In genomic region chr4:82746705-82747567, GRCh38 we compare ENCODE assay signal across 26 cellular contexts. TPM values are rescaled to one million over a fixed set of nuclear protein-coding genes. Genes with fewer than 3 reads are reported as not detected.
A peak's percentile ranks its signal among the peaks of the same experiment; 100 is the strongest.
DNase-seq lines count a peak whose midpoint lies in the region; ATAC-seq, FAIRE-seq and TF ChIP-seq lines count a peak whose summit lies in the region.
"Had no signal": no experiment of that assay in that cellular context is flagged by ENCODE, and none has a peak within 500 bp of the region (broad histone marks: within the 10 kb centered on the region; RNA-seq: fewer than 3 reads in every experiment).

No MANE protein-coding gene starts in this region.

- H3K27ac ChIP-seq in pancreas (peak overlapping the region in 3 of 4 donors; percentile 15 to 79 (median 40)), aorta (ENCODE audit: low read depth in 1 of 2, low read length in 2 of 2) (no peak overlapping the region)
- H3K27ac ChIP-seq: breast epithelium, heart right ventricle, skin epidermis, uterus had no signal

- FAIRE-seq in islet of Langerhans (lab: Jason Lieb, UNC) (peak; percentile 24), pancreas (lab: Jason Lieb, UNC) (no peak)

- peaks cover 7 to 25% (median 10%) of the 10 kb centered on the region in 3 donors for H3K4me1 ChIP-seq in pancreas
- no peaks in the 10 kb centered on the region for H3K4me1 ChIP-seq in aorta (ENCODE audit: control insufficient read depth in 1 of 2, insufficient read depth in 2 of 2, low read length in 2 of 2)
- H3K4me1 ChIP-seq: breast epithelium had no signal

- H3K36me3 ChIP-seq in pancreas = no peaks in the 10 kb centered on the region
- no peaks in the 10 kb centered on the region for H3K36me3 ChIP-seq in aorta (ENCODE audit: control insufficient read depth in 1 of 2, insufficient read depth in 2 of 2, low read length in 1 of 2)
- H3K36me3 ChIP-seq: breast epithelium, heart right ventricle, uterus had no signal

- no peak for TF ChIP-seq CTCF in chondrocyte (IDR thresholded peaks at IDR 0.05)
- TF ChIP-seq CTCF in pancreas (IDR thresholded peaks at IDR 0.05) = no peak

- no peaks in the 10 kb centered on the region for H3K9me3 ChIP-seq in pancreas
- H3K9me3 ChIP-seq in aorta (ENCODE audit: control insufficient read depth, low read length) = peaks cover 2% of the 10 kb centered on the region
- H3K9me3 ChIP-seq: breast epithelium, heart right ventricle, SK-N-SH, uterus had no signal

- 72 to 76% methylated on average over 12 to 13 of the region's 13 CpGs for WGBS in pancreas, 2 donors
- 78 to 91% methylated on average over 12 to 13 of the region's 13 CpGs for WGBS in aorta, 2 donors

- H3K4me1 Mint-ChIP-seq in chondrocyte (ENCODE audit: low read depth) = peaks cover 63% of the 10 kb centered on the region
- H3K4me1 Mint-ChIP-seq: activated CD4-positive, alpha-beta T cell treated with anti-CD3 and anti-CD28 coated beads for 36 hours; activated naive CD8-positive, alpha-beta T cell treated with anti-CD3 and anti-CD28 coated beads, Interleukin-2, amount 50 U/mL, for 24 hours; B cell; T-helper 17 cell had no signal

- H3K4me3 ChIP-seq in pancreas = no peak overlapping the region
- no peak overlapping the region for H3K4me3 ChIP-seq in aorta (ENCODE audit: low read length in 2 of 2)
- H3K4me3 ChIP-seq: breast epithelium, heart right ventricle, skin epidermis, uterus had no signal

- H3K27me3 Mint-ChIP-seq in chondrocyte (ENCODE audit: low read depth) = no peaks in the 10 kb centered on the region
- H3K27me3 Mint-ChIP-seq: dendritic cell treated with granulocyte-macrophage colony-stimulating factor and Interleukin-4, amounts not matched to agents 40 ng/mL and 50 ng/mL, for 4 days had no signal

- DNase-seq in HK-2 (ENCODE audit: unreplicated experiment) = peak; percentile 24
- no peak for DNase-seq in chondrocyte (ENCODE audit: low spot score)
- DNase-seq in pancreas = no peak
- DNase-seq in aorta = no peak
- DNase-seq in Kasumi-1 (lab: John Stamatoyannopoulos, UW) = no peak
- DNase-seq in left ventricle myocardium superior = no peak
- DNase-seq: activated CD4-positive, alpha-beta T cell treated with anti-CD3 and anti-CD28 coated beads for 36 hours; activated gamma-delta T cell treated with Interleukin-2 at 50 U/mL for 16 hours; activated naive CD8-positive, alpha-beta T cell treated with anti-CD3 and anti-CD28 coated beads, Interleukin-2, amount 50 U/mL, for 24 hours; activated T-cell treated with anti-CD3 and anti-CD28 coated beads, Interleukin-2, amount 50 U/mL, for 24 hours; DMS53; GDM1; heart right ventricle; NCI-H1105; NCI-H2081; nucleus accumbens; SK-N-SH; stimulated activated CD4-positive, alpha-beta T cell treated with anti-CD3 and anti-CD28 coated beads, Interleukin-2, amount 100 ng/mL, for 24 hours; T-helper 17 cell; uterus had no signal

- H3K27me3 ChIP-seq in pancreas (no peaks in the 10 kb centered on the region), aorta (ENCODE audit: control insufficient read depth in 1 of 2, insufficient read depth in 2 of 2, low read length in 1 of 2) (no peaks in the 10 kb centered on the region)
- H3K27me3 ChIP-seq: breast epithelium, uterus had no signal

- no peak for ATAC-seq in pancreas
- no peak for ATAC-seq in aorta (ENCODE audit: low FRiP score)
- no peak for ATAC-seq in left ventricle myocardium superior
- ATAC-seq in HG02938 (IDR thresholded peaks at IDR 0.05; ENCODE audit: unreplicated experiment) = no peak
- ATAC-seq: activated CD4-positive, alpha-beta T cell treated with anti-CD3 and anti-CD28 coated beads for 36 hours; activated naive CD8-positive, alpha-beta T cell treated with anti-CD3 and anti-CD28 coated beads, Interleukin-2, amount 50 U/mL, for 24 hours; heart right ventricle; T-helper 17 cell had no signal

- H3K9me3 Mint-ChIP-seq in chondrocyte (ENCODE audit: low read depth) = no peaks in the 10 kb centered on the region
- H3K9me3 Mint-ChIP-seq: activated naive CD8-positive, alpha-beta T cell treated with anti-CD3 and anti-CD28 coated beads, Interleukin-2, amount 50 U/mL, for 24 hours; activated T-cell treated with anti-CD3 and anti-CD28 coated beads, Interleukin-2, amount 50 U/mL, for 24 hours; dendritic cell treated with granulocyte-macrophage colony-stimulating factor and Interleukin-4, amounts not matched to agents 40 ng/mL and 50 ng/mL, for 4 days had no signal

- peak overlapping the region; percentile 17 for H3K27ac Mint-ChIP-seq in chondrocyte (ENCODE audit: unreplicated experiment)
- H3K27ac Mint-ChIP-seq: activated CD4-positive, alpha-beta T cell treated with anti-CD3 and anti-CD28 coated beads for 36 hours; activated naive CD8-positive, alpha-beta T cell treated with anti-CD3 and anti-CD28 coated beads, Interleukin-2, amount 50 U/mL, for 24 hours; activated T-cell treated with anti-CD3 and anti-CD28 coated beads, Interleukin-2, amount 50 U/mL, for 24 hours; B cell; dendritic cell treated with granulocyte-macrophage colony-stimulating factor and Interleukin-4, amounts not matched to agents 40 ng/mL and 50 ng/mL, for 4 days; T-helper 17 cell had no signal

- intact Hi-C loops in pancreas (cut with DNase I) = no loop called here
- intact Hi-C loops in aorta (cut with DNase I) = no loop called here
- intact Hi-C loops in left ventricle myocardium superior (cut with micrococcal nuclease) = no loop called here

- no peaks in the 10 kb centered on the region for H3K36me3 Mint-ChIP-seq in chondrocyte (ENCODE audit: low read depth)

- no peak overlapping the region for H3K4me3 Mint-ChIP-seq in chondrocyte (ENCODE audit: unreplicated experiment)
- H3K4me3 Mint-ChIP-seq: activated CD4-positive, alpha-beta T cell treated with anti-CD3 and anti-CD28 coated beads for 36 hours; activated naive CD8-positive, alpha-beta T cell treated with anti-CD3 and anti-CD28 coated beads, Interleukin-2, amount 50 U/mL, for 24 hours; activated T-cell treated with anti-CD3 and anti-CD28 coated beads, Interleukin-2, amount 50 U/mL, for 24 hours; B cell; dendritic cell treated with granulocyte-macrophage colony-stimulating factor and Interleukin-4, amounts not matched to agents 40 ng/mL and 50 ng/mL, for 4 days; T-helper 17 cell had no signal

RNA-seq across cellular contexts. Expression of gene SCD5, which starts 51.7 kb away (rescaled TPM):
- total RNA-seq in chondrocyte (20.6 to 25.9 TPM (median 22.6 TPM) in 3 replicates), pancreas (10 to 100 TPM; 19.1 to 41.3 (median 27.1) TPM), aorta (10 to 100 TPM in 1 of 2 donors, 1 to 10 TPM in 1; 6.0 to 11.5 TPM), left ventricle myocardium superior (2.7 TPM)
- polyA plus RNA-seq in pancreas (10 to 100 TPM; 30.3 to 58.3 TPM), aorta (1 to 10 TPM; 2.6 to 4.4 TPM)
- total RNA-seq: B cell had no signal

Comparison
In these comparisons a context has a peak if more than half of its experiments do, and no peak if none do; other contexts are left out.
1. H3K27ac ChIP-seq: peak in pancreas (3 of 4); none in aorta (0 of 2).